In the genomic region with DNA sequence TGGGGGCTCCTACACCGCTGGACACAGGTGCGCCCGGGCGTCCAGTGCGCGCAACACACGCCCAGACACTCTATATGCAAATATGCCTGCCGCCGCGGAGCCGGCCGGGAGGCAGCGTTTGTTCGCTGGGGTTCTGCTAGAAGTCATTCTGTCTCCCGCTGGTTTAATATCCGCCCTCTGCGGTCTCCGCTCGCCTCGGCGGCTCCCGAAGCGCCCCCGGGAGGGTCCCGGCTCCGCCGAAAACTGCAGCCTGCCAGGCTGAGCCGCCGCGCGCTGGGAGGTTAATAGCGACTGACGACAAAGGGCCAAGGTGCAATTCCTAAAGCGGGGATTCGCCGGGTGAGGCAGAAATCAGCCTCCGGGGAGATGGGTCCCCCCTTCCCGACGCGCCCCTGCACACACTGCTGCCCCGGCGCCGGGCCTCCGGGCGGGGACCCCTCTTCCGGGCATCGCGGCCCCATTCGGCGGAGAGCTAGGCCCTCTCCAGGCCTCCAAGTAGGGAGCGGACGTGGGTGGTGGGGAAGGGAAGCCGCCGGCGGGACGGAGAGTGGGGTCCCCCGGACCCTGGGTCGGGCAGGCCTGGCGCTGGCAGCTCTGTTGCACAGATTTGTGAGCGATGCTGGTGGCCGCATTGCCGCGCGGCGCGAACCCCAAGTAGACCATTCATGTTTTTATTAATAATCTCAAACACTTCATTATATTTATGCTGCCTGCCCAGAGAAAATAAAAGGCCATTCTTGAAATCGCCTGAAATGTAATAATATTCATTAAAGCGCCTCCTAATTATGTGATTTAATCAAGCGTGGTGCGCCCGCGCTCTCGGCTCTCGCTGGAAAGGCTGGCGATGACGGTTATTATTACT, we compare ENCODE assay signal across 10 cellular contexts. TPM values are rescaled to one million over a fixed set of nuclear protein-coding genes. Genes with fewer than 3 reads are reported as not detected.
DNase-seq lines count a peak whose midpoint lies in the region; ATAC-seq and TF ChIP-seq lines count a peak whose summit lies in the region.
"Had no signal": no experiment of that assay in that cellular context is flagged by ENCODE, and none has a peak within 500 bp of the region (broad histone marks: within the 10 kb centered on the region; RNA-seq: fewer than 3 reads in every experiment).

No MANE protein-coding gene starts in this region.

- H3K79me2 ChIP-seq in GM23248 (ENCODE audit: insufficient read depth) (no peaks in the 10 kb centered on the region), PC-3 (ENCODE audit: low read length) (no peaks in the 10 kb centered on the region)

- 10 to 14% methylated on average over 50 to 76 of the region's 76 CpGs for WGBS in GM23248 (ENCODE audit: low coverage in 1 of 2, low lambda C conversion rate in 2 of 2, missing lambda C conversion rate in 2 of 2), 2 experiments

- H3F3A ChIP-seq in GM23248 (ENCODE audit: insufficient read depth) (no peaks in the 10 kb centered on the region), PC-3 (ENCODE audit: low read length, unreplicated experiment) (no peaks in the 10 kb centered on the region)

- in situ Hi-C loops in GM23248 (cut with MboI): no loop called here

- no peak overlapping the region for H3K4me3 ChIP-seq in GM12865 (ENCODE audit: low read depth, low read length)
- H3K4me3 ChIP-seq in GM23248: no peak overlapping the region
- H3K4me3 ChIP-seq in RWPE2 (ENCODE audit: severe bottlenecking): no peak overlapping the region
- H3K4me3 ChIP-seq in iPS-20b (ENCODE audit: low read length): peak overlapping the region; percentile 41; the same call in 1 of the 2 replicates
- H3K4me3 ChIP-seq in PC-3 (ENCODE audit: low read length): no peak overlapping the region

- intact Hi-C loops in PC-3 (cut with micrococcal nuclease): no loop called here

- peak; percentile 2 for TF ChIP-seq CTCF in GM12865 (IDR thresholded peaks at IDR 0.05; ENCODE audit: insufficient read depth, low read depth, low read length, missing control alignments)
- no peak for TF ChIP-seq CTCF in RWPE2 (IDR thresholded peaks at IDR 0.05; ENCODE audit: poor library complexity, severe bottlenecking)
- TF ChIP-seq CTCF in PC-3 (conservative IDR thresholded peaks at IDR 0.05; ENCODE audit: low read depth, low read length): no peak

- H3K9me3 ChIP-seq in GM23248 (ENCODE audit: low read depth) (no peaks in the 10 kb centered on the region), RWPE2 (ENCODE audit: severe bottlenecking) (no peaks in the 10 kb centered on the region), iPS-20b (ENCODE audit: insufficient read depth, low read depth, low read length) (peaks cover 3% of the 10 kb centered on the region), PC-3 (ENCODE audit: low read length) (no peaks in the 10 kb centered on the region)

- peak; percentile 28 for ATAC-seq in RWPE2 (ENCODE audit: low read depth)
- no peak for ATAC-seq in HG03457 (IDR thresholded peaks at IDR 0.05; ENCODE audit: unreplicated experiment)
- ATAC-seq in HG03025 (IDR thresholded peaks at IDR 0.05; ENCODE audit: low FRiP score, unreplicated experiment): no peak
- no peak for ATAC-seq in PC-3

- CTCF ChIA-PET in PC-3 (lab: Charles Lee): no interaction called here

- H3K9me2 ChIP-seq in GM23248 (ENCODE audit: insufficient read depth) (no peaks in the 10 kb centered on the region), PC-3 (replicated peaks; ENCODE audit: low read length) (no peaks in the 10 kb centered on the region)

- no TSS peak for BruUV-seq in PC-3 (replicated peaks; lab: Mats Ljungman, UMichigan)

- H3K9ac ChIP-seq in GM23248 (no peak overlapping the region), iPS-20b (ENCODE audit: low read depth, low read length) (peak overlapping the region; percentile 12; the same call in 1 of the 2 replicates), PC-3 (ENCODE audit: low read length) (no peak overlapping the region)

- no peaks in the 10 kb centered on the region for H4K20me1 ChIP-seq in GM23248 (ENCODE audit: insufficient read depth)
- H4K20me1 ChIP-seq in PC-3 (ENCODE audit: low read length): no peaks in the 10 kb centered on the region

- DNase-seq in GM12865 (ENCODE audit: low read depth) (peak; percentile 42), GM23248 (peak; percentile 30), RWPE2 (ENCODE audit: low spot score) (no peak), NCI-H510A (lab: John Stamatoyannopoulos, UW) (no peak), PC-3 (no peak)

- H3K4me2 ChIP-seq in GM23248 (ENCODE audit: unreplicated experiment) (no peak overlapping the region), PC-3 (ENCODE audit: low read length) (no peak overlapping the region)

- POLR2A ChIA-PET in PC-3 (lab: Charles Lee; ENCODE audit: unreplicated experiment): no interaction called here

- H3K4me1 ChIP-seq in GM23248 (ENCODE audit: insufficient read depth): no peaks in the 10 kb centered on the region
- no peaks in the 10 kb centered on the region for H3K4me1 ChIP-seq in RWPE2 (ENCODE audit: insufficient read depth, poor library complexity, severe bottlenecking)
- peaks cover 15% of the 10 kb centered on the region for H3K4me1 ChIP-seq in iPS-20b (ENCODE audit: insufficient read depth, low read length)
- peaks cover 3% of the 10 kb centered on the region; the same call in 1 of the 2 replicates for H3K4me1 ChIP-seq in PC-3 (ENCODE audit: insufficient read depth, low read length)

- H3K27ac ChIP-seq in GM23248: no peak overlapping the region
- no peak overlapping the region for H3K27ac ChIP-seq in RWPE2 (ENCODE audit: poor library complexity, severe bottlenecking)
- H3K27ac ChIP-seq in iPS-20b (ENCODE audit: low read length): no peak overlapping the region
- no peak overlapping the region for H3K27ac ChIP-seq in PC-3 (ENCODE audit: low read length)
- H3K27ac ChIP-seq: HL-60 had no signal

- H3K36me3 ChIP-seq in GM23248 (ENCODE audit: low read depth): no peaks in the 10 kb centered on the region
- H3K36me3 ChIP-seq in RWPE2 (ENCODE audit: low read depth): no peaks in the 10 kb centered on the region
- no peaks in the 10 kb centered on the region for H3K36me3 ChIP-seq in iPS-20b (ENCODE audit: insufficient read depth, low read depth, low read length)
- H3K36me3 ChIP-seq in PC-3 (ENCODE audit: low read depth, low read length): no peaks in the 10 kb centered on the region

- H3K27me3 ChIP-seq in GM23248 (replicated peaks; ENCODE audit: insufficient read depth) (peaks cover 94% of the 10 kb centered on the region), RWPE2 (ENCODE audit: insufficient read depth, poor library complexity, severe bottlenecking) (peaks cover 100% of the 10 kb centered on the region), iPS-20b (ENCODE audit: insufficient read depth, low read length) (peaks cover 100% of the 10 kb centered on the region), PC-3 (ENCODE audit: low read length) (peaks cover 30% of the 10 kb centered on the region)

- no peak overlapping the region for H2AFZ ChIP-seq in GM23248
- H2AFZ ChIP-seq in PC-3 (ENCODE audit: low read length): no peak overlapping the region

RNA-seq across cellular contexts. Expression of a gene that starts 9.1 kb away (rescaled TPM):
- not detected in 2 replicates for total RNA-seq in GM23248 (2014; rRNA removed; shearing (Covaris generic))
- not detected in 2 replicates for polyA plus RNA-seq in GM23248 (2016; fragmentation: Nextera tagmentation; extraction: Ambion mirVana)
- total RNA-seq in PC-3 (2014; rRNA removed): 2.3 and 2.4 TPM in 2 replicates
- total RNA-seq: bronchial epithelial cell had no signal

Comparison
In these comparisons a context has a peak if more than half of its experiments do, and no peak if none do; other contexts are left out.
1. DNase-seq: peak in GM12865 (single experiment) and GM23248 (single experiment); none in RWPE2 (single experiment), NCI-H510A (single experiment) and PC-3 (single experiment).